In genomic region chr6:168968228-168968627, GRCh38 we compare ENCODE assay signal across 8 cellular contexts.
DNase-seq lines count a peak whose midpoint lies in the region; ATAC-seq, FAIRE-seq and TF ChIP-seq lines count a peak whose summit lies in the region.

No MANE protein-coding gene starts in this region.

- no peaks in the 10 kb centered on the region for H3K79me2 ChIP-seq in MM.1S (ENCODE audit: low read length)
- no peaks in the 10 kb centered on the region for H3K79me2 ChIP-seq in astrocyte (ENCODE audit: insufficient read depth, low read length)

- H3K36me3 ChIP-seq in MM.1S (replicated peaks; ENCODE audit: insufficient read depth, low read length) (no peaks in the 10 kb centered on the region), astrocyte (ENCODE audit: insufficient read depth, low read length) (no peaks in the 10 kb centered on the region)

- H3K27me3 ChIP-seq in MM.1S (replicated peaks; ENCODE audit: insufficient read depth, low read length) (no peaks in the 10 kb centered on the region), astrocyte (ENCODE audit: insufficient read depth, low read length) (no peaks in the 10 kb centered on the region)

- H3K4me1 Mint-ChIP-seq in astrocyte (ENCODE audit: low read depth, unreplicated experiment): peaks cover 11% of the 10 kb centered on the region

- no peak overlapping the region for H2AFZ ChIP-seq in MM.1S (ENCODE audit: low read length)
- H2AFZ ChIP-seq in astrocyte (ENCODE audit: low read depth, low read length): no peak overlapping the region

- H3K4me3 Mint-ChIP-seq in astrocyte (ENCODE audit: unreplicated experiment): no peak overlapping the region

- no peak overlapping the region for H3K9ac ChIP-seq in MM.1S (ENCODE audit: low read length)
- H3K9ac ChIP-seq in astrocyte (ENCODE audit: low read length): no peak overlapping the region

- no peak overlapping the region for H3K27ac ChIP-seq in MM.1S (ENCODE audit: low read length)
- no peak overlapping the region for H3K27ac ChIP-seq in astrocyte (ENCODE audit: low read depth, low read length)

- H3K4me3 ChIP-seq in MM.1S (ENCODE audit: low read length) (no peak overlapping the region), astrocyte (ENCODE audit: insufficient read depth, low read depth, low read length) (no peak overlapping the region)

- ATAC-seq in GM19351 (IDR thresholded peaks at IDR 0.05; ENCODE audit: unreplicated experiment): no peak
- no peak for ATAC-seq in HG02798 (IDR thresholded peaks at IDR 0.05; ENCODE audit: poor library complexity, unreplicated experiment)
- ATAC-seq in HG03457 (IDR thresholded peaks at IDR 0.05; ENCODE audit: unreplicated experiment): no peak
- ATAC-seq in GM18519 (IDR thresholded peaks at IDR 0.05; ENCODE audit: low FRiP score, unreplicated experiment): no peak

- H4K20me1 ChIP-seq in MM.1S (ENCODE audit: insufficient read depth, low read length) (no peaks in the 10 kb centered on the region), astrocyte (ENCODE audit: insufficient read depth, low read length) (no peaks in the 10 kb centered on the region)

- H3K9me3 Mint-ChIP-seq in astrocyte (ENCODE audit: unreplicated experiment): no peaks in the 10 kb centered on the region

- H3K9me3 ChIP-seq in MM.1S (replicated peaks; ENCODE audit: insufficient read depth, low read length) (no peaks in the 10 kb centered on the region), astrocyte (ENCODE audit: insufficient read depth, low read depth, low read length) (peaks cover 2% of the 10 kb centered on the region)

- H3K27ac Mint-ChIP-seq in astrocyte (ENCODE audit: unreplicated experiment): no peak overlapping the region

- H3K4me2 ChIP-seq in MM.1S (ENCODE audit: low read depth, low read length) (no peak overlapping the region), astrocyte (ENCODE audit: low read length) (no peak overlapping the region)

- H3K4me1 ChIP-seq in MM.1S (ENCODE audit: low read length): no peaks in the 10 kb centered on the region; the same call in 1 of the 2 replicates
- H3K4me1 ChIP-seq in astrocyte (ENCODE audit: insufficient read depth, low read length): no peaks in the 10 kb centered on the region

- no peak for TF ChIP-seq CTCF in MM.1S (IDR thresholded peaks at IDR 0.05; ENCODE audit: low read length)
- no peak for TF ChIP-seq CTCF in astrocyte (IDR thresholded peaks at IDR 0.05; ENCODE audit: insufficient read depth, low read depth, low read length)

- H3K36me3 Mint-ChIP-seq in astrocyte (ENCODE audit: low read depth, unreplicated experiment): no peaks in the 10 kb centered on the region

- H3K9me2 ChIP-seq in MM.1S (replicated peaks; ENCODE audit: insufficient read depth, low read length): no peaks in the 10 kb centered on the region

- H3F3A ChIP-seq in MM.1S (ENCODE audit: insufficient read depth, low read length): no peaks in the 10 kb centered on the region

- H3K27me3 Mint-ChIP-seq in astrocyte (ENCODE audit: low read depth, unreplicated experiment): peaks cover 7% of the 10 kb centered on the region

- FAIRE-seq in astrocyte (lab: Jason Lieb, UNC): peak; percentile 74

- peak; percentile 96 for DNase-seq in EH (ENCODE audit: low read depth)
- peak; percentile 73 for DNase-seq in MM.1S
- peak; percentile 92 for DNase-seq in astrocyte (ENCODE audit: low read depth)
- DNase-seq in medulla oblongata (ENCODE audit: extremely low spot score): peak; percentile 46

Comparison
In these comparisons a context has a peak if more than half of its experiments do, and no peak if none do; other contexts are left out.
1. DNase-seq: peak in every context shown above with its lines; median percentile 96 in EH; 92 in astrocyte; 73 in MM.1S; 46 in medulla oblongata.